In the genomic region with DNA sequence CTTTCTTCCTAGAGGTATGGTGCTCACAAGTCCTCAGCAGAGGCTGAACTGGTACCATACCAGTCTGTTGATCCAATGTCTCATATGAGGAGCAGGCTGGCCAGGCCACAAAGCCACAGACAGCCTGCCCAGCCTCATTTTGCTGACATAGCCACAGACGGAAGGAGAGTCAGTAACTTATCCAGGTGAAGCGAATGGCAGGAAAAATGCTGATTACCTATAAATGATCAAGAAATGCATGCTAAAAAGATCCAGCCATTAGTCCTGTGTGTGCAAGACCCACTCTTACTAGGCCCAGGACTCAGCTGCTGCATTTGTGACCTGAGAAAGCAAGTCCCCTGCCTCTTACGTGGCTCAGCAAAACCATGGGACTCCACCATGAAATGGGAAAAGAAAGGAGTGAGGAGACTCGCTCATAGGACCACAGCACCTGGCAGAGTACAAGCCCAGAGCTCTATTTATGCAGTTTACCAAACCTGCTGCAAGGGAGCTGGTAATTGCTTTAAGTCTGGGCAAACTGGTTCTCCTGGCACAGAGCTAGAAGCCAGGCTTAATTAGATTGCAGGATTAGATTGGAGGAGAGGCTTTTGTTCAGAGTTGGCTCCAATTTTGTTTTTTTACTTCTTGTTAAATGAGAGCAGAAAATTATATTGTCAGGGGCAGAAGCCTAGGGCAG, we compare ENCODE assay signal across 11 cellular contexts. TPM values are rescaled to one million over a fixed set of nuclear protein-coding genes. Genes with fewer than 3 reads are reported as not detected.
A peak's percentile ranks its signal among the peaks of the same experiment; 100 is the strongest.
DNase-seq lines count a peak whose midpoint lies in the region; ATAC-seq and TF ChIP-seq lines count a peak whose summit lies in the region.
"Had no signal": no experiment of that assay in that cellular context is flagged by ENCODE, and none has a peak within 500 bp of the region (broad histone marks: within the 10 kb centered on the region; RNA-seq: fewer than 3 reads in every experiment).

No MANE protein-coding gene starts in this region.

- H3K27ac ChIP-seq in right atrium auricular region (no peak overlapping the region), WERI-Rb-1 (no peak overlapping the region), vagina (peak overlapping the region; percentile 45)
- H3K27ac ChIP-seq: epithelial cell of prostate had no signal

- H3K36me3 ChIP-seq in right atrium auricular region: no peaks in the 10 kb centered on the region
- no peaks in the 10 kb centered on the region for H3K36me3 ChIP-seq in WERI-Rb-1
- no peaks in the 10 kb centered on the region for H3K36me3 ChIP-seq in vagina

- intact Hi-C loops in Right ventricle myocardium superior (cut with DNase I): no loop called here
- intact Hi-C loops in vagina (cut with DNase I): no loop called here
- intact Hi-C loops in activated T-helper 1 cell treated with anti-CD3 and anti-CD28 coated beads, Interleukin-12 subunit alpha, Interleukin-12 subunit beta, Interleukin-2, Interleukin-4 antibody, amounts not matched to agents 30 ng/mL and 10 ng/mL and 1 ng/mL, durations not matched to agents 14 hours and 24 hours and 36 hours (cut with micrococcal nuclease): no loop called here

- peaks cover 7% of the 10 kb centered on the region for H3K9me3 Mint-ChIP-seq in HFFc6
- peaks cover 5% of the 10 kb centered on the region for H3K9me3 Mint-ChIP-seq in activated T-helper 1 cell treated with anti-CD3 and anti-CD28 coated beads, Interleukin-12 subunit alpha, Interleukin-12 subunit beta, Interleukin-2, Interleukin-4 antibody, amounts not matched to agents 30 ng/mL and 10 ng/mL and 1 ng/mL, durations not matched to agents 14 hours and 24 hours and 36 hours

- H3K27me3 Mint-ChIP-seq in HFFc6 (ENCODE audit: insufficient read depth): peaks cover 26% of the 10 kb centered on the region
- H3K27me3 Mint-ChIP-seq in activated T-helper 1 cell treated with anti-CD3 and anti-CD28 coated beads, Interleukin-12 subunit alpha, Interleukin-12 subunit beta, Interleukin-2, Interleukin-4 antibody, amounts not matched to agents 30 ng/mL and 10 ng/mL and 1 ng/mL, durations not matched to agents 14 hours and 24 hours and 36 hours (ENCODE audit: insufficient read depth): peaks cover 12% of the 10 kb centered on the region

- ATAC-seq in Right ventricle myocardium superior (ENCODE audit: poor library complexity): no peak
- ATAC-seq: naive thymus-derived CD4-positive, alpha-beta T cell had no signal

- H3K4me3 Mint-ChIP-seq in HFFc6: no peak overlapping the region
- H3K4me3 Mint-ChIP-seq in activated T-helper 1 cell treated with anti-CD3 and anti-CD28 coated beads, Interleukin-12 subunit alpha, Interleukin-12 subunit beta, Interleukin-2, Interleukin-4 antibody, amounts not matched to agents 30 ng/mL and 10 ng/mL and 1 ng/mL, durations not matched to agents 14 hours and 24 hours and 36 hours: no peak overlapping the region
- H3K4me3 Mint-ChIP-seq: B cell; naive thymus-derived CD4-positive, alpha-beta T cell had no signal

- H3K27ac Mint-ChIP-seq in HFFc6: no peak overlapping the region
- H3K27ac Mint-ChIP-seq in activated T-helper 1 cell treated with anti-CD3 and anti-CD28 coated beads, Interleukin-12 subunit alpha, Interleukin-12 subunit beta, Interleukin-2, Interleukin-4 antibody, amounts not matched to agents 30 ng/mL and 10 ng/mL and 1 ng/mL, durations not matched to agents 14 hours and 24 hours and 36 hours: no peak overlapping the region
- H3K27ac Mint-ChIP-seq: B cell; naive thymus-derived CD4-positive, alpha-beta T cell had no signal

- H3K4me3 ChIP-seq in right atrium auricular region: no peak overlapping the region
- H3K4me3 ChIP-seq in WERI-Rb-1 (ENCODE audit: low read depth, low read length): no peak overlapping the region
- no peak overlapping the region for H3K4me3 ChIP-seq in vagina

- H3K36me3 Mint-ChIP-seq in HFFc6 (ENCODE audit: low read depth): peaks cover 7% of the 10 kb centered on the region
- H3K36me3 Mint-ChIP-seq in activated T-helper 1 cell treated with anti-CD3 and anti-CD28 coated beads, Interleukin-12 subunit alpha, Interleukin-12 subunit beta, Interleukin-2, Interleukin-4 antibody, amounts not matched to agents 30 ng/mL and 10 ng/mL and 1 ng/mL, durations not matched to agents 14 hours and 24 hours and 36 hours (ENCODE audit: low read depth): no peaks in the 10 kb centered on the region

- no peaks in the 10 kb centered on the region for H3K27me3 ChIP-seq in right atrium auricular region
- H3K27me3 ChIP-seq in WERI-Rb-1 (ENCODE audit: insufficient read depth, low read depth, severe bottlenecking): no peaks in the 10 kb centered on the region
- no peaks in the 10 kb centered on the region for H3K27me3 ChIP-seq in vagina

- no peak for TF ChIP-seq CTCF in right atrium auricular region (IDR thresholded peaks at IDR 0.05)
- no peak for TF ChIP-seq CTCF in WERI-Rb-1 (IDR thresholded peaks at IDR 0.05; ENCODE audit: low read depth, low read length)
- no peak for TF ChIP-seq CTCF in vagina (IDR thresholded peaks at IDR 0.05)
- TF ChIP-seq CTCF in HFFc6 (IDR thresholded peaks at IDR 0.05): no peak

- H3K9me3 ChIP-seq in right atrium auricular region (no peaks in the 10 kb centered on the region), WERI-Rb-1 (ENCODE audit: severe bottlenecking) (no peaks in the 10 kb centered on the region), vagina (no peaks in the 10 kb centered on the region)

- H3K4me1 Mint-ChIP-seq in HFFc6 (ENCODE audit: low read depth): peaks cover 16% of the 10 kb centered on the region; the same call in 1 of the 2 replicates
- no peaks in the 10 kb centered on the region for H3K4me1 Mint-ChIP-seq in activated T-helper 1 cell treated with anti-CD3 and anti-CD28 coated beads, Interleukin-12 subunit alpha, Interleukin-12 subunit beta, Interleukin-2, Interleukin-4 antibody, amounts not matched to agents 30 ng/mL and 10 ng/mL and 1 ng/mL, durations not matched to agents 14 hours and 24 hours and 36 hours (ENCODE audit: low read depth)
- H3K4me1 Mint-ChIP-seq: B cell; naive thymus-derived CD4-positive, alpha-beta T cell had no signal

- no peaks in the 10 kb centered on the region for H3K4me1 ChIP-seq in right atrium auricular region
- peaks cover 28% of the 10 kb centered on the region for H3K4me1 ChIP-seq in vagina

- no peak for TF ChIP-seq POLR2A in vagina (IDR thresholded peaks at IDR 0.05)

- peak; percentile 21 for DNase-seq in right atrium auricular region (ENCODE audit: low spot score)
- DNase-seq in Right ventricle myocardium superior: no peak
- DNase-seq in WERI-Rb-1: peak; percentile 4
- peak; percentile 66 for DNase-seq in midbrain (lab: John Stamatoyannopoulos, UW)
- DNase-seq in vagina (ENCODE audit: extremely low spot score in 2 of 2): peak; percentile 74 to 80
- DNase-seq in globus pallidus (ENCODE audit: low spot score): no peak
- DNase-seq in HFFc6: no peak
- no peak for DNase-seq in activated T-helper 1 cell treated with anti-CD3 and anti-CD28 coated beads, Interleukin-12 subunit alpha, Interleukin-12 subunit beta, Interleukin-2, Interleukin-4 antibody, amounts not matched to agents 30 ng/mL and 10 ng/mL and 1 ng/mL, durations not matched to agents 14 hours and 24 hours and 36 hours (ENCODE audit: low spot score)
- DNase-seq: naive thymus-derived CD4-positive, alpha-beta T cell had no signal

RNA-seq across cellular contexts. Expression of gene RHOB, which starts 19.0 kb away (rescaled TPM):
- total RNA-seq in right atrium auricular region: 100 to 1,000 TPM; 471 to 664 TPM
- 199 TPM for total RNA-seq in Right ventricle myocardium superior
- total RNA-seq in vagina: 1,771 TPM
- total RNA-seq in HFFc6 (2021; fragmentation: NEBNext Ultra II Directional; extraction: Animal tissue kit (Norgen Biotek cat#: 25700)): 100 to 1,000 TPM; 128 to 146 (median 133) TPM
- total RNA-seq in activated T-helper 1 cell treated with anti-CD3 and anti-CD28 coated beads, Interleukin-12 subunit alpha, Interleukin-12 subunit beta, Interleukin-2, Interleukin-4 antibody, amounts not matched to agents 30 ng/mL and 10 ng/mL and 1 ng/mL, durations not matched to agents 14 hours and 24 hours and 36 hours: 27.6 and 29.6 TPM in 2 replicates

Comparison
In these comparisons a context has a peak if more than half of its experiments do, and no peak if none do; other contexts are left out.
1. DNase-seq: peak in right atrium auricular region (single experiment), WERI-Rb-1 (single experiment), midbrain (single experiment) and vagina (2 of 2); none in Right ventricle myocardium superior (single experiment), globus pallidus (single experiment), HFFc6 (single experiment) and activated T-helper 1 cell treated with anti-CD3 and anti-CD28 coated beads, Interleukin-12 subunit alpha, Interleukin-12 subunit beta, Interleukin-2, Interleukin-4 antibody, amounts not matched to agents 30 ng/mL and 10 ng/mL and 1 ng/mL, durations not matched to agents 14 hours and 24 hours and 36 hours (single experiment).